8 cellular contexts compared by ENCODE assay signal in genomic region chr9:125521462-125522327, GRCh38.
DNase-seq lines count a peak whose midpoint lies in the region; ATAC-seq and TF ChIP-seq lines count a peak whose summit lies in the region.

No MANE protein-coding gene starts in this region.

- H3K9me3 ChIP-seq in DND-41 (ENCODE audit: insufficient read depth, low read length, severe bottlenecking), result no peaks in the 10 kb centered on the region

- H3K27me3 Mint-ChIP-seq in activated naive CD8-positive, alpha-beta T cell treated with anti-CD3 and anti-CD28 coated beads, Interleukin-2, amount 50 U/mL, for 24 hours, result no peaks in the 10 kb centered on the region
- H3K27me3 Mint-ChIP-seq in mesothelial cell of epicardium (ENCODE audit: low read depth), result no peaks in the 10 kb centered on the region

- H3K4me3 ChIP-seq in DND-41 (ENCODE audit: low read depth in 1 of 2, low read length in 2 of 2), result no peak overlapping the region

- H3K4me1 ChIP-seq in DND-41 (ENCODE audit: insufficient read depth, low read length), result peaks cover 17% of the 10 kb centered on the region

- H4K20me1 ChIP-seq in DND-41 (ENCODE audit: insufficient read depth, low read length), result no peaks in the 10 kb centered on the region

- H2AFZ ChIP-seq in DND-41 (ENCODE audit: low read depth, low read length), result no peak overlapping the region

- H3K27ac ChIP-seq in DND-41 (ENCODE audit: low read length), result peak overlapping the region; percentile 49; the same call in 1 of the 2 replicates

- DNase-seq in DND-41 (no peak), MV-4-11 (lab: John Stamatoyannopoulos, UW) (peak; percentile 85), mesothelial cell of epicardium (ENCODE audit: low spot score in 2 of 2, unreplicated experiment in 2 of 2) (no peak), HUDEP-2 (lab: John Stamatoyannopoulos, UW; ENCODE audit: unreplicated experiment in 76 of 76) (no peak), islet precursor cell (no peak)
- peak; percentile 16 for DNase-seq in activated naive CD8-positive, alpha-beta T cell treated with anti-CD3 and anti-CD28 coated beads, Interleukin-2, amount 50 U/mL, for 24 hours

- no peak overlapping the region for H3K9ac ChIP-seq in DND-41 (ENCODE audit: low read depth, low read length)

- TF ChIP-seq CTCF in DND-41 (IDR thresholded peaks at IDR 0.05; ENCODE audit: borderline replicate concordance, extremely low read depth, low read length, poor library complexity, severe bottlenecking), result no peak
- no peak for TF ChIP-seq CTCF in mesothelial cell of epicardium (IDR thresholded peaks at IDR 0.05; ENCODE audit: unreplicated experiment)

- no peak overlapping the region for H3K4me2 ChIP-seq in DND-41 (ENCODE audit: insufficient read depth, low read length)

- peak overlapping the region; percentile 60 for H3K4me3 Mint-ChIP-seq in activated naive CD8-positive, alpha-beta T cell treated with anti-CD3 and anti-CD28 coated beads, Interleukin-2, amount 50 U/mL, for 24 hours
- no peak overlapping the region for H3K4me3 Mint-ChIP-seq in mesothelial cell of epicardium

- no peaks in the 10 kb centered on the region; the same call in 1 of the 2 replicates for H3K36me3 ChIP-seq in DND-41 (ENCODE audit: insufficient read depth, low read length)

- no peaks in the 10 kb centered on the region for H3K79me2 ChIP-seq in DND-41 (ENCODE audit: insufficient read depth, low read length)

- ATAC-seq in DND-41 (ENCODE audit: insufficient read depth, low read depth) (peak; percentile 87), HG03442 (IDR thresholded peaks at IDR 0.05; ENCODE audit: unreplicated experiment) (no peak), GM18498 (IDR thresholded peaks at IDR 0.05; ENCODE audit: unreplicated experiment) (no peak)
- ATAC-seq in activated naive CD8-positive, alpha-beta T cell treated with anti-CD3 and anti-CD28 coated beads, Interleukin-2, amount 50 U/mL, for 24 hours, result peak; percentile 98

- no peaks in the 10 kb centered on the region for H3K27me3 ChIP-seq in DND-41 (ENCODE audit: insufficient read depth, low read length, poor library complexity)

- peaks cover 53% of the 10 kb centered on the region for H3K4me1 Mint-ChIP-seq in activated naive CD8-positive, alpha-beta T cell treated with anti-CD3 and anti-CD28 coated beads, Interleukin-2, amount 50 U/mL, for 24 hours
- H3K4me1 Mint-ChIP-seq in mesothelial cell of epicardium, result peaks cover 48% of the 10 kb centered on the region

- H3K9me3 Mint-ChIP-seq in activated naive CD8-positive, alpha-beta T cell treated with anti-CD3 and anti-CD28 coated beads, Interleukin-2, amount 50 U/mL, for 24 hours, result no peaks in the 10 kb centered on the region
- H3K9me3 Mint-ChIP-seq in mesothelial cell of epicardium, result no peaks in the 10 kb centered on the region

- H3K36me3 Mint-ChIP-seq in activated naive CD8-positive, alpha-beta T cell treated with anti-CD3 and anti-CD28 coated beads, Interleukin-2, amount 50 U/mL, for 24 hours (ENCODE audit: low read depth), result peaks cover 21% of the 10 kb centered on the region
- peaks cover 1% of the 10 kb centered on the region for H3K36me3 Mint-ChIP-seq in mesothelial cell of epicardium

- peak overlapping the region; percentile 92 for H3K27ac Mint-ChIP-seq in activated naive CD8-positive, alpha-beta T cell treated with anti-CD3 and anti-CD28 coated beads, Interleukin-2, amount 50 U/mL, for 24 hours
- peak overlapping the region; percentile 70 for H3K27ac Mint-ChIP-seq in mesothelial cell of epicardium

Comparison
In these comparisons a context has a peak if more than half of its experiments do, and no peak if none do; other contexts are left out.
1. ATAC-seq: peak in DND-41 (single experiment) and activated naive CD8-positive, alpha-beta T cell treated with anti-CD3 and anti-CD28 coated beads, Interleukin-2, amount 50 U/mL, for 24 hours (single experiment); none in HG03442 (single experiment) and GM18498 (single experiment).
2. DNase-seq: peak in MV-4-11 (single experiment) and activated naive CD8-positive, alpha-beta T cell treated with anti-CD3 and anti-CD28 coated beads, Interleukin-2, amount 50 U/mL, for 24 hours (single experiment); none in DND-41 (single experiment), mesothelial cell of epicardium (0 of 2), HUDEP-2 (0 of 76) and islet precursor cell (single experiment).